8 cellular contexts compared by ENCODE assay signal in genomic region chr22:45672564-45673481, GRCh38. TPM values are rescaled to one million over a fixed set of nuclear protein-coding genes. Genes with fewer than 3 reads are reported as not detected.
DNase-seq lines count a peak whose midpoint lies in the region; ATAC-seq and TF ChIP-seq lines count a peak whose summit lies in the region.

No MANE protein-coding gene starts in this region.

- H3K27ac ChIP-seq in heart right ventricle = peak overlapping the region in 9 of 10 donors; percentile 70 to 94 (median 87)

- peaks cover 0 to 9% (median 0%) of the 10 kb centered on the region in 9 donors for H3K36me3 ChIP-seq in heart right ventricle
- peaks cover 5% of the 10 kb centered on the region for H3K36me3 ChIP-seq in skeletal muscle satellite cell (ENCODE audit: insufficient read depth, low read length)

- peak overlapping the region; percentile 81 for H3K27ac Mint-ChIP-seq in activated naive CD4-positive, alpha-beta T cell treated with anti-CD3 and anti-CD28 coated beads, Interleukin-2, amount 10 ng/mL, durations not matched to agents 7 days and 5 days
- peak overlapping the region; percentile 58 for H3K27ac Mint-ChIP-seq in activated CD4-positive, alpha-beta memory T cell treated with anti-CD3 and anti-CD28 coated beads for 36 hours

- CTCF ChIA-PET in activated naive CD4-positive, alpha-beta T cell treated with anti-CD3 and anti-CD28 coated beads, Interleukin-2, amount 10 ng/mL, durations not matched to agents 7 days and 5 days (lab: Charles Lee) = no interaction called here
- CTCF ChIA-PET in activated CD4-positive, alpha-beta memory T cell treated with anti-CD3 and anti-CD28 coated beads for 36 hours (lab: Charles Lee) = interaction anchor here (0.6 to 0.9 kb wide), 2 partner anchors 27 to 509 kb away, joined by 3 read pairs; partner anchors contain the start of gene NUP50

- peaks cover 6% of the 10 kb centered on the region for H3K36me3 Mint-ChIP-seq in activated naive CD4-positive, alpha-beta T cell treated with anti-CD3 and anti-CD28 coated beads, Interleukin-2, amount 10 ng/mL, durations not matched to agents 7 days and 5 days
- H3K36me3 Mint-ChIP-seq in activated CD4-positive, alpha-beta memory T cell treated with anti-CD3 and anti-CD28 coated beads for 36 hours = peaks cover 10% of the 10 kb centered on the region

- intact Hi-C loops in activated CD4-positive, alpha-beta memory T cell treated with anti-CD3 and anti-CD28 coated beads for 36 hours (cut with micrococcal nuclease) = no loop called here
- intact Hi-C loops in heart right ventricle (cut with DNase I) = no loop called here

- H3K4me2 ChIP-seq in skeletal muscle satellite cell (ENCODE audit: low read length) = peak overlapping the region; percentile 95

- WGBS in heart right ventricle, 2 donors = 18% methylated on average over 14 of the region's 14 CpGs

- no peak for TF ChIP-seq CTCF in heart right ventricle (IDR thresholded peaks at IDR 0.05)

- H3K27me3 ChIP-seq in heart right ventricle (no peaks in the 10 kb centered on the region), skeletal muscle satellite cell (ENCODE audit: control insufficient read depth, insufficient read depth, low read length) (no peaks in the 10 kb centered on the region)

- H3K9me3 ChIP-seq in heart right ventricle (no peaks in the 10 kb centered on the region), skeletal muscle satellite cell (replicated peaks; ENCODE audit: low read length) (no peaks in the 10 kb centered on the region)

- H3K4me3 Mint-ChIP-seq in activated naive CD4-positive, alpha-beta T cell treated with anti-CD3 and anti-CD28 coated beads, Interleukin-2, amount 10 ng/mL, durations not matched to agents 7 days and 5 days = peak overlapping the region; percentile 90
- H3K4me3 Mint-ChIP-seq in activated CD4-positive, alpha-beta memory T cell treated with anti-CD3 and anti-CD28 coated beads for 36 hours = peak overlapping the region; percentile 91

- H3K4me1 Mint-ChIP-seq in activated naive CD4-positive, alpha-beta T cell treated with anti-CD3 and anti-CD28 coated beads, Interleukin-2, amount 10 ng/mL, durations not matched to agents 7 days and 5 days = peaks cover 22% of the 10 kb centered on the region
- H3K4me1 Mint-ChIP-seq in activated CD4-positive, alpha-beta memory T cell treated with anti-CD3 and anti-CD28 coated beads for 36 hours (ENCODE audit: low read depth) = peaks cover 36% of the 10 kb centered on the region

- peak in 7 of 8 donors; percentile 10 to 38 (median 16) for ATAC-seq in heart right ventricle

- H3K4me3 ChIP-seq in heart right ventricle (peak overlapping the region; percentile 64 to 93 (median 85)), skeletal muscle satellite cell (ENCODE audit: low read length) (peak overlapping the region; percentile 88)

- H3K4me1 ChIP-seq in heart right ventricle (peaks cover 11 to 51% (median 31%) of the 10 kb centered on the region in 9 donors), skeletal muscle satellite cell (ENCODE audit: control insufficient read depth, insufficient read depth, low read length) (peaks cover 39% of the 10 kb centered on the region)

- no peaks in the 10 kb centered on the region for H3K9me3 Mint-ChIP-seq in activated naive CD4-positive, alpha-beta T cell treated with anti-CD3 and anti-CD28 coated beads, Interleukin-2, amount 10 ng/mL, durations not matched to agents 7 days and 5 days
- H3K9me3 Mint-ChIP-seq in activated CD4-positive, alpha-beta memory T cell treated with anti-CD3 and anti-CD28 coated beads for 36 hours = no peaks in the 10 kb centered on the region

- no peak for DNase-seq in activated naive CD4-positive, alpha-beta T cell treated with anti-CD3 and anti-CD28 coated beads, Interleukin-2, amount 10 ng/mL, durations not matched to agents 7 days and 5 days
- DNase-seq in activated naive CD4-positive, alpha-beta T cell treated with Interleukin-2 at 50 U/mL for 16 hours = no peak
- DNase-seq in activated CD4-positive, alpha-beta memory T cell treated with anti-CD3 and anti-CD28 coated beads for 36 hours = no peak
- DNase-seq in heart right ventricle = no peak
- no peak for DNase-seq in OCI-M1 (lab: John Stamatoyannopoulos, UW)
- DNase-seq in NCI-H2029 treated with DMSO at 0.1 percent for 48 hours (lab: John Stamatoyannopoulos, UW) = no peak
- DNase-seq in NK-92 (lab: John Stamatoyannopoulos, UW; ENCODE audit: unreplicated experiment) = no peak

- peak overlapping the region; percentile 97 for H3K9ac ChIP-seq in skeletal muscle satellite cell (ENCODE audit: low read depth, low read length)

- H3K27me3 Mint-ChIP-seq in activated naive CD4-positive, alpha-beta T cell treated with anti-CD3 and anti-CD28 coated beads, Interleukin-2, amount 10 ng/mL, durations not matched to agents 7 days and 5 days = peaks cover 6% of the 10 kb centered on the region
- H3K27me3 Mint-ChIP-seq in activated CD4-positive, alpha-beta memory T cell treated with anti-CD3 and anti-CD28 coated beads for 36 hours = no peaks in the 10 kb centered on the region

- POLR2A ChIA-PET in activated CD4-positive, alpha-beta memory T cell treated with anti-CD3 and anti-CD28 coated beads for 36 hours (lab: Charles Lee) = no interaction called here

RNA-seq across cellular contexts. Expression of gene ATXN10, which starts 1.2 kb away (rescaled TPM):
- 10 to 100 TPM; 88.6 to 89.9 TPM for total RNA-seq in activated CD4-positive, alpha-beta memory T cell treated with anti-CD3 and anti-CD28 coated beads for 36 hours
- total RNA-seq in heart right ventricle = 100 to 1,000 TPM; 122 to 169 (median 143) TPM
- polyA plus RNA-seq in heart right ventricle = 100 to 1,000 TPM in 1 of 2 donors, 10 to 100 TPM in 1; 11.8 to 142 TPM
- 66.4 and 99.6 TPM in 2 replicates for total RNA-seq in skeletal muscle satellite cell (2012; rRNA removed)
